In genomic region chr5:76775921-76776320, GRCh38 we compare ENCODE assay signal across 31 cellular contexts.
"Had no signal": no experiment of that assay in that cellular context is flagged by ENCODE, and none has a peak within 500 bp of the region (broad histone marks: within the 10 kb centered on the region; RNA-seq: fewer than 3 reads in every experiment).

No MANE protein-coding gene starts in this region.

- H3K4me1 Mint-ChIP-seq: activated naive CD8-positive, alpha-beta T cell treated with anti-CD3 and anti-CD28 coated beads for 36 hours had no signal

- H3K27me3 ChIP-seq: adrenal gland, body of pancreas, esophagus squamous epithelium, gastroesophageal sphincter, heart right ventricle had no signal

- H3K4me1 ChIP-seq: body of pancreas, gastroesophageal sphincter had no signal

- H3K36me3 Mint-ChIP-seq: activated naive CD4-positive, alpha-beta T cell treated with anti-CD3 and anti-CD28 coated beads, Interleukin-2, amount 50 U/mL, for 24 hours; activated naive CD8-positive, alpha-beta T cell treated with anti-CD3 and anti-CD28 coated beads for 36 hours had no signal

- H3K27ac Mint-ChIP-seq: activated B cell treated with CpG ODN at 0.5 μM for 24 hours; activated naive CD4-positive, alpha-beta T cell treated with anti-CD3 and anti-CD28 coated beads for 36 hours; activated naive CD4-positive, alpha-beta T cell treated with anti-CD3 and anti-CD28 coated beads, Interleukin-2, amount 50 U/mL, for 24 hours; activated naive CD8-positive, alpha-beta T cell treated with anti-CD3 and anti-CD28 coated beads for 36 hours; activated naive CD8-positive, alpha-beta T cell treated with anti-CD3 and anti-CD28 coated beads, Interleukin-2, amount 50 U/mL, for 24 hours; activated T-cell treated with anti-CD3 and anti-CD28 coated beads, Interleukin-2, amount 50 U/mL, for 24 hours; activated T-cell treated with anti-CD3 and anti-CD28 coated beads, Interleukin-2, amount 50 U/mL, for 72 hours; effector memory CD8-positive, alpha-beta T cell; T-helper 17 cell; T-helper 2 cell treated with Interferon-gamma antibody and Interleukin-4, amounts not matched to agents 5 μg/mL and 100 μg/mL, for 36 hours had no signal

- H3K4me3 ChIP-seq: adrenal gland, body of pancreas, esophagus squamous epithelium, gastroesophageal sphincter, heart right ventricle had no signal

- H3K27me3 Mint-ChIP-seq: activated B cell treated with CpG ODN at 0.5 μM for 24 hours; activated naive CD4-positive, alpha-beta T cell treated with anti-CD3 and anti-CD28 coated beads, Interleukin-2, amount 50 U/mL, for 24 hours; activated naive CD8-positive, alpha-beta T cell treated with anti-CD3 and anti-CD28 coated beads for 36 hours; activated naive CD8-positive, alpha-beta T cell treated with anti-CD3 and anti-CD28 coated beads, Interleukin-2, amount 50 U/mL, for 24 hours; activated T-cell treated with anti-CD3 and anti-CD28 coated beads, Interleukin-2, amount 50 U/mL, for 24 hours; effector memory CD8-positive, alpha-beta T cell; T-helper 17 cell had no signal

- H3K9me3 ChIP-seq: adrenal gland, body of pancreas, esophagus squamous epithelium, gastroesophageal sphincter, heart right ventricle had no signal

- ATAC-seq: activated CD4-positive, CD25-positive, alpha-beta regulatory T cell treated with anti-CD3 and anti-CD28 coated beads, Interleukin-2, amount 50 U/mL, for 24 hours; activated naive CD8-positive, alpha-beta T cell treated with anti-CD3 and anti-CD28 coated beads, Interleukin-2, amount 50 U/mL, for 24 hours; activated T-cell treated with anti-CD3 and anti-CD28 coated beads, Interleukin-2, amount 50 U/mL, for 72 hours; body of pancreas; effector memory CD8-positive, alpha-beta T cell; gastroesophageal sphincter; heart right ventricle; T-helper 17 cell had no signal

- H3K27ac ChIP-seq: adrenal gland, body of pancreas, epithelial cell of prostate, esophagus squamous epithelium, gastroesophageal sphincter, heart right ventricle, WERI-Rb-1 had no signal

- H3K36me3 ChIP-seq: adrenal gland, esophagus squamous epithelium, gastroesophageal sphincter, heart right ventricle, WERI-Rb-1 had no signal

- H3K4me3 Mint-ChIP-seq: activated B cell treated with CpG ODN at 0.5 μM for 24 hours; activated naive CD4-positive, alpha-beta T cell treated with anti-CD3 and anti-CD28 coated beads for 36 hours; activated naive CD4-positive, alpha-beta T cell treated with anti-CD3 and anti-CD28 coated beads, Interleukin-2, amount 50 U/mL, for 24 hours; activated naive CD8-positive, alpha-beta T cell treated with anti-CD3 and anti-CD28 coated beads for 36 hours; activated naive CD8-positive, alpha-beta T cell treated with anti-CD3 and anti-CD28 coated beads, Interleukin-2, amount 50 U/mL, for 24 hours; activated T-cell treated with anti-CD3 and anti-CD28 coated beads, Interleukin-2, amount 50 U/mL, for 24 hours; activated T-cell treated with anti-CD3 and anti-CD28 coated beads, Interleukin-2, amount 50 U/mL, for 72 hours; effector memory CD8-positive, alpha-beta T cell; T-helper 17 cell; T-helper 2 cell treated with Interferon-gamma antibody and Interleukin-4, amounts not matched to agents 5 μg/mL and 100 μg/mL, for 36 hours had no signal

- H3K9me3 Mint-ChIP-seq: activated B cell treated with CpG ODN at 0.5 μM for 24 hours; activated naive CD4-positive, alpha-beta T cell treated with anti-CD3 and anti-CD28 coated beads for 36 hours; activated naive CD4-positive, alpha-beta T cell treated with anti-CD3 and anti-CD28 coated beads, Interleukin-2, amount 50 U/mL, for 24 hours; activated naive CD8-positive, alpha-beta T cell treated with anti-CD3 and anti-CD28 coated beads for 36 hours; activated naive CD8-positive, alpha-beta T cell treated with anti-CD3 and anti-CD28 coated beads, Interleukin-2, amount 50 U/mL, for 24 hours; activated T-cell treated with anti-CD3 and anti-CD28 coated beads, Interleukin-2, amount 50 U/mL, for 24 hours; activated T-cell treated with anti-CD3 and anti-CD28 coated beads, Interleukin-2, amount 50 U/mL, for 72 hours; effector memory CD8-positive, alpha-beta T cell; T-helper 2 cell treated with Interferon-gamma antibody and Interleukin-4, amounts not matched to agents 5 μg/mL and 100 μg/mL, for 36 hours had no signal

- DNase-seq: activated B cell treated with CpG ODN at 0.5 μM for 24 hours; activated CD4-positive, alpha-beta T cell treated with anti-CD3 and anti-CD28 coated beads for 48 hours; activated CD4-positive, alpha-beta T cell treated with anti-CD3 and anti-CD28 coated beads, Interleukin-2, amount 50 U/mL, for 1 hour; activated CD4-positive, alpha-beta T cell treated with anti-CD3 and anti-CD28 coated beads, Interleukin-2, amount 50 U/mL, for 48 hours; activated CD8-positive, alpha-beta memory T cell treated with anti-CD3 and anti-CD28 coated beads, Interleukin-2, amount 50 U/mL, for 48 hours; activated naive CD4-positive, alpha-beta T cell treated with anti-CD3 and anti-CD28 coated beads for 36 hours; activated naive CD8-positive, alpha-beta T cell treated with anti-CD3 and anti-CD28 coated beads for 36 hours; activated naive CD8-positive, alpha-beta T cell treated with anti-CD3 and anti-CD28 coated beads, Interleukin-2, amount 50 U/mL, for 24 hours; activated T-cell treated with anti-CD3 and anti-CD28 coated beads for 4 hours; activated T-cell treated with anti-CD3 and anti-CD28 coated beads, Interleukin-2, amount 50 U/mL, for 24 hours; activated T-cell treated with anti-CD3 and anti-CD28 coated beads, Interleukin-2, amount 50 U/mL, for 72 hours; amygdala; body of pancreas; caudate nucleus; cortex of kidney; dermis blood vessel endothelial cell; effector CD4-positive, alpha-beta T cell; effector memory CD8-positive, alpha-beta T cell; esophagus squamous epithelium; foreskin melanocyte; heart right ventricle; T-helper 1 cell; T-helper 17 cell; T1000; WERI-Rb-1 had no signal
